ENCODE assay signal across 25 cellular contexts in genomic region chr6:72758901-72759300, GRCh38.
A peak's percentile ranks its signal among the peaks of the same experiment; 100 is the strongest.
DNase-seq lines count a peak whose midpoint lies in the region; ATAC-seq, FAIRE-seq and TF ChIP-seq lines count a peak whose summit lies in the region.
"Had no signal": no experiment of that assay in that cellular context is flagged by ENCODE, and none has a peak within 500 bp of the region (broad histone marks: within the 10 kb centered on the region; RNA-seq: fewer than 3 reads in every experiment).

No MANE protein-coding gene starts in this region.

- no peaks in the 10 kb centered on the region for H3K9me2 ChIP-seq in MM.1S (replicated peaks; ENCODE audit: insufficient read depth, low read length)
- H3K9me2 ChIP-seq: SK-N-SH had no signal

- no peaks in the 10 kb centered on the region; the same call in 1 of the 2 replicates for H3K79me2 ChIP-seq in MM.1S (ENCODE audit: low read length)

- DNase-seq in GM18507 (ENCODE audit: extremely low spot score, insufficient read length, low read depth) (no peak), GM19239 (ENCODE audit: insufficient read length, low spot score) (no peak), MM.1S (peak; percentile 16), osteocyte (ENCODE audit: extremely low spot score, unreplicated experiment) (no peak), DMS153 (lab: John Stamatoyannopoulos, UW) (no peak)
- DNase-seq: Caco-2; CD8-positive, alpha-beta T cell; DMS79 treated with DMSO at 0.1 percent for 48 hours; GM23248; H7; IMR-90; NCI-H1092 treated with DMSO at 0.1 percent for 48 hours; NCI-H1436; NCI-H187 treated with DMSO at 0.1 percent for 48 hours; NCI-H2171 treated with DMSO at 0.1 percent for 48 hours; NCI-H345; NCI-H510A treated with DMSO at 0.1 percent for 48 hours; NCI-H774; PC-3; SK-N-SH; T-helper 17 cell had no signal

- H3K4me3 Mint-ChIP-seq in osteocyte (ENCODE audit: unreplicated experiment) = no peak overlapping the region
- H3K4me3 Mint-ChIP-seq: CD8-positive, alpha-beta T cell; T-helper 17 cell had no signal

- ATAC-seq in GM18868 (IDR thresholded peaks at IDR 0.05; ENCODE audit: unreplicated experiment) (no peak), HG02884 (IDR thresholded peaks at IDR 0.05; ENCODE audit: unreplicated experiment) (no peak)
- ATAC-seq: CD8-positive, alpha-beta T cell; PC-3; T-helper 17 cell had no signal

- no peaks in the 10 kb centered on the region for H3K36me3 ChIP-seq in MM.1S (replicated peaks; ENCODE audit: insufficient read depth, low read length)

- H3K27ac ChIP-seq in MM.1S (ENCODE audit: low read length) = no peak overlapping the region
- H3K27ac ChIP-seq: C4-2B, GM23248, KMS-11 had no signal

- H2AFZ ChIP-seq in MM.1S (ENCODE audit: low read length) = no peak overlapping the region
- H2AFZ ChIP-seq: GM23248 had no signal

- FAIRE-seq in GM18507 (lab: Jason Lieb, UNC) = peak; percentile 33
- FAIRE-seq in GM19239 (lab: Jason Lieb, UNC) = peak; percentile 35

- no peak overlapping the region for H3K9ac ChIP-seq in MM.1S (ENCODE audit: low read length)
- H3K9ac ChIP-seq: GM23248, KMS-11, SK-N-SH had no signal

- H3K4me1 ChIP-seq in MM.1S (ENCODE audit: low read length) = peaks cover 9% of the 10 kb centered on the region
- H3K4me1 ChIP-seq: Caco-2 had no signal

- H3K9me3 Mint-ChIP-seq in osteocyte (ENCODE audit: unreplicated experiment) = peaks cover 10% of the 10 kb centered on the region
- H3K9me3 Mint-ChIP-seq: CD8-positive, alpha-beta T cell had no signal

- 0 out of 2 replicates have a peak overlapping the region, but pooled peaks have one; percentile 3 for H3K4me2 ChIP-seq in MM.1S (ENCODE audit: low read depth, low read length)
- H3K4me2 ChIP-seq: KMS-11, SK-N-SH had no signal

- H3K4me1 Mint-ChIP-seq in osteocyte (ENCODE audit: unreplicated experiment) = peaks cover 43% of the 10 kb centered on the region
- H3K4me1 Mint-ChIP-seq: T-helper 17 cell had no signal

- H3K27me3 Mint-ChIP-seq in osteocyte (ENCODE audit: unreplicated experiment) = no peaks in the 10 kb centered on the region

- H3K9me3 ChIP-seq in MM.1S (replicated peaks; ENCODE audit: insufficient read depth, low read length) = no peaks in the 10 kb centered on the region
- H3K9me3 ChIP-seq: Caco-2, SK-N-SH had no signal

- no peaks in the 10 kb centered on the region for H4K20me1 ChIP-seq in MM.1S (ENCODE audit: insufficient read depth, low read length)

- TF ChIP-seq CTCF in MM.1S (IDR thresholded peaks at IDR 0.05; ENCODE audit: low read length) = no peak
- TF ChIP-seq CTCF in osteocyte (IDR thresholded peaks at IDR 0.05) = no peak

- no peaks in the 10 kb centered on the region for H3F3A ChIP-seq in MM.1S (ENCODE audit: insufficient read depth, low read length)

- H3K27me3 ChIP-seq in MM.1S (replicated peaks; ENCODE audit: insufficient read depth, low read length) = no peaks in the 10 kb centered on the region

- H3K27ac Mint-ChIP-seq in osteocyte (ENCODE audit: unreplicated experiment) = peak overlapping the region; percentile 86
- H3K27ac Mint-ChIP-seq: CD8-positive, alpha-beta T cell; T-helper 17 cell had no signal

- no peaks in the 10 kb centered on the region for H3K36me3 Mint-ChIP-seq in osteocyte (ENCODE audit: unreplicated experiment)
- H3K36me3 Mint-ChIP-seq: CD8-positive, alpha-beta T cell had no signal

- no peak overlapping the region for H3K4me3 ChIP-seq in MM.1S (ENCODE audit: low read length)
- H3K4me3 ChIP-seq: GM23248 had no signal
